18 cellular contexts compared by ENCODE assay signal in the genomic region with DNA sequence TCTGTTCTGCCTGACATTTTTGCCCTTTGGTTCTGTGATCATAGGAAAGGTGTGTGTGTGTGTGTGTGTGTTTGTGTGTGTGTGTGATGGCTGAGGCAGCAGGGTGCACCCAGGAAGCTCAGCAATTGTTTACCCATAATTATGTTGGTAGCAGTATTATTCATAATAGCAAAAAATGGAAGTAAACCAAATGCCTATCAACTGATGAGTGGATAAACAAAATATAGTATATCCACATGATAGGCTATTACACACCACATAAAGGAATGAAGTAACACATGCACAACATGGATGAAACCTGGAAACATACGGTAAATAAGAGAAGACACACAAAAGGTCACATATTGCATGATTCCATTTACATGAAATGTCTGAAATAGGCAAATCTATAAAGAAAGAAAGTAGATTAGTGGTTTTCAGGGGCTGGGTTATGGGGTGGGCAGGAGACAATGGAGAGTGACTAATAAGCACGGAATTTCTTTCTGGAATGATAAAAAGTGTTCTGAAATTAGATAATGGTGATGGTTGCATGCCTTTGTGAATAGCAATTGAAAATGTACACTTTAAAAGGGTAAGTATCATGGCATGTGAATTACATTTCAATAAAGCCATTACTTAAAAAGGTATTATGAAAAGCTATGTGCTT.
A peak's percentile ranks its signal among the peaks of the same experiment; 100 is the strongest.
DNase-seq lines count a peak whose midpoint lies in the region; ATAC-seq and TF ChIP-seq lines count a peak whose summit lies in the region.
"Had no signal": no experiment of that assay in that cellular context is flagged by ENCODE, and none has a peak within 500 bp of the region (broad histone marks: within the 10 kb centered on the region; RNA-seq: fewer than 3 reads in every experiment).

No MANE protein-coding gene starts in this region.

- no peak for TF ChIP-seq CTCF in epithelial cell of esophagus (IDR thresholded peaks at IDR 0.05; ENCODE audit: insufficient read depth, low read depth, low read length, missing control alignments)

- H3K27me3 ChIP-seq in HAP-1 (ENCODE audit: low read depth) (no peaks in the 10 kb centered on the region), SJSA1 (replicated peaks) (no peaks in the 10 kb centered on the region; the same call in 1 of the 2 replicates)
- H3K27me3 ChIP-seq: pancreas, uterus had no signal

- DNase-seq in HAP-1 (ENCODE audit: low spot score in 2 of 2) (peak; percentile 15 to 48), SJSA1 (ENCODE audit: low read depth in 1 of 2, low spot score in 2 of 2) (peak; percentile 50 to 83), epithelial cell of esophagus (ENCODE audit: low read depth) (peak; percentile 21), renal cortical epithelial cell (ENCODE audit: low read depth) (peak; percentile 18), NCI-H748 (lab: John Stamatoyannopoulos, UW; ENCODE audit: unreplicated experiment) (no peak)
- DNase-seq: activated B cell treated with CpG ODN at 0.5 μM for 24 hours; activated effector memory CD4-positive, alpha-beta T cell treated with anti-CD3 and anti-CD28 coated beads, Interleukin-2, amount 50 U/mL, for 16 hours; DMS79; effector memory CD8-positive, alpha-beta T cell; GOT3; NCI-H1436 treated with DMSO at 0.1 percent for 48 hours; NCI-H446 treated with DMSO at 0.1 percent for 48 hours; pancreas; uterus had no signal

- H3K36me3 ChIP-seq in HAP-1 (replicated peaks) (no peaks in the 10 kb centered on the region), SJSA1 (no peaks in the 10 kb centered on the region)
- H3K36me3 ChIP-seq: pancreas, uterus had no signal

- H3K4me3 ChIP-seq in HAP-1 (no peak overlapping the region), SJSA1 (no peak overlapping the region), epithelial cell of esophagus (ENCODE audit: low read length) (no peak overlapping the region)
- H3K4me3 ChIP-seq: K562, pancreas, uterus had no signal

- in situ Hi-C loops in HAP-1 (cut with MboI; ENCODE audit: low sequenced_read_pairs), result no loop called here

- peaks cover 14% of the 10 kb centered on the region for H3K4me1 ChIP-seq in HAP-1
- peaks cover 36% of the 10 kb centered on the region for H3K4me1 ChIP-seq in SJSA1 (replicated peaks)
- H3K4me1 ChIP-seq: pancreas, uterus had no signal

- no peak for ATAC-seq in GM21619 (IDR thresholded peaks at IDR 0.05; ENCODE audit: unreplicated experiment)
- no peak for ATAC-seq in HG02870 (IDR thresholded peaks at IDR 0.05; ENCODE audit: unreplicated experiment)
- ATAC-seq in HG03045 (IDR thresholded peaks at IDR 0.05; ENCODE audit: unreplicated experiment), result no peak
- ATAC-seq: effector memory CD8-positive, alpha-beta T cell; K562; pancreas had no signal

- H3K27ac ChIP-seq in SJSA1, result peak overlapping the region; percentile 82
- H3K27ac ChIP-seq: pancreas, uterus had no signal

- H3K9me3 ChIP-seq in HAP-1 (no peaks in the 10 kb centered on the region; the same call in 1 of the 2 replicates), SJSA1 (replicated peaks) (no peaks in the 10 kb centered on the region; the same call in 1 of the 2 replicates)
- H3K9me3 ChIP-seq: pancreas, uterus had no signal
